Comparison of ENCODE assay signal across 12 cellular contexts in the genomic region with DNA sequence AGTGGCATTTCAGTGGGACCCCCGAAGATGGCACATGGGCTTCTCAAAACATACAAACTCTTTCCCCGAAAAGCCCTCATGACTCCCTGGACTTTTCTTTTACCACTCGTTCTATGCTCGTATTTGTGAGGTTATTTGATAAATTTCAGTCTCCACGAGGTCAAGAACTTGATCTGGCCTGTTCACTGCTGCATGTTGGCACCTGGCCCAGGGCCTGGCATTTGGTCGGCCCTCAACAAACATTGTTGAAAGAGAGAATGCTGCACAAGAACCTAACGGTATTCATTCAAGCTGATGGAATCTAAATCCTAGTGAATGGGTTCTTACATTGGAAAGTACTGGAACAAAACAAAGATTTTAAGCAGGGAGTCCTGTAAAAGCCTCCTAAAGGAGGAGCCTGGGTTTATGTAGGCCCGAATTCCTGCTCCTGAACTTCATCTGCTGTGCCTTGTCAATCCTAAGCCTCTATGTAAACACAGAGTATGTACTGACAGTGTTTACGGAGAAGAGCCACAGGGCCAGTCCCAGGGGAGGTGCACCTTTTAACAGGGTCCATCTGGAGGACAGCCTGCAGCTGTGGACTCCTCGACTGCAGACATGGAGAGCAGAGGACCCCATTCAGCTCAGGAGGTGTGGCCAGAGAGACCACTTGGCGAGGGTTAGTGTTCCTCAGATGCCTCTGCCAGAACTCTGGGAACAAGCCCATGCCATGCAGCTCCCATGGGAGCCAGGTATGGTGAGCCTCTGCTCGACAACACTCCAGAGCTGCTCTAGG. TPM values are rescaled to one million over a fixed set of nuclear protein-coding genes. Genes with fewer than 3 reads are reported as not detected.
DNase-seq lines count a peak whose midpoint lies in the region; ATAC-seq and TF ChIP-seq lines count a peak whose summit lies in the region.
"Had no signal": no experiment of that assay in that cellular context is flagged by ENCODE, and none has a peak within 500 bp of the region (broad histone marks: within the 10 kb centered on the region; RNA-seq: fewer than 3 reads in every experiment).

No MANE protein-coding gene starts in this region.

- POLR2A ChIA-PET in activated CD4-positive, alpha-beta memory T cell treated with anti-CD3 and anti-CD28 coated beads for 36 hours (lab: Charles Lee) = no interaction called here

- intact Hi-C loops in left ventricle myocardium superior (cut with micrococcal nuclease) (no loop called here), spleen (cut with DNase I; ENCODE audit: low total_unique reads) (no loop called here)
- intact Hi-C loops in activated CD4-positive, alpha-beta memory T cell treated with anti-CD3 and anti-CD28 coated beads for 36 hours (cut with micrococcal nuclease) = no loop called here

- H3K27me3 Mint-ChIP-seq in activated CD4-positive, alpha-beta memory T cell treated with anti-CD3 and anti-CD28 coated beads for 36 hours = peaks cover 1% of the 10 kb centered on the region

- TF ChIP-seq CTCF in spleen (IDR thresholded peaks at IDR 0.05 in 8 of 11, conservative IDR thresholded peaks at IDR 0.05 in 3 of 11) (no peak), suprapubic skin (IDR thresholded peaks at IDR 0.05) (no peak), MM.1S (IDR thresholded peaks at IDR 0.05; ENCODE audit: low read length) (no peak)

- no peak overlapping the region for H3K27ac Mint-ChIP-seq in activated CD4-positive, alpha-beta memory T cell treated with anti-CD3 and anti-CD28 coated beads for 36 hours

- no peak overlapping the region for H3K4me2 ChIP-seq in MM.1S (ENCODE audit: low read depth, low read length)

- TF ChIP-seq EP300 in suprapubic skin (IDR thresholded peaks at IDR 0.05) = no peak

- no peaks in the 10 kb centered on the region for H3K9me3 ChIP-seq in spleen
- H3K9me3 ChIP-seq in suprapubic skin = no peaks in the 10 kb centered on the region
- H3K9me3 ChIP-seq in MM.1S (replicated peaks; ENCODE audit: insufficient read depth, low read length) = no peaks in the 10 kb centered on the region

- CTCF ChIA-PET in activated CD4-positive, alpha-beta memory T cell treated with anti-CD3 and anti-CD28 coated beads for 36 hours (lab: Charles Lee) = no interaction called here

- H3K36me3 ChIP-seq in spleen (no peaks in the 10 kb centered on the region), suprapubic skin (no peaks in the 10 kb centered on the region), MM.1S (replicated peaks; ENCODE audit: insufficient read depth, low read length) (no peaks in the 10 kb centered on the region)

- no peak overlapping the region for H3K4me3 Mint-ChIP-seq in activated CD4-positive, alpha-beta memory T cell treated with anti-CD3 and anti-CD28 coated beads for 36 hours

- ATAC-seq in left ventricle myocardium superior = no peak
- ATAC-seq: activated CD4-positive, CD25-positive, alpha-beta regulatory T cell treated with anti-CD3 and anti-CD28 coated beads, Interleukin-2, amount 50 U/mL, for 24 hours had no signal

- 58 to 73% (median 70%) methylated on average over 12 of the region's 12 CpGs for WGBS in spleen, 5 donors
- WGBS in suprapubic skin = 56% methylated on average over 9 of the region's 12 CpGs

- H3K9me2 ChIP-seq in MM.1S (replicated peaks; ENCODE audit: insufficient read depth, low read length) = no peaks in the 10 kb centered on the region

- no peaks in the 10 kb centered on the region for H3K4me1 Mint-ChIP-seq in activated CD4-positive, alpha-beta memory T cell treated with anti-CD3 and anti-CD28 coated beads for 36 hours (ENCODE audit: low read depth)

- H3K4me1 ChIP-seq in spleen (peaks cover 0 to 7% (median 0%) of the 10 kb centered on the region in 6 donors), suprapubic skin (no peaks in the 10 kb centered on the region), MM.1S (ENCODE audit: low read length) (no peaks in the 10 kb centered on the region)

- no peaks in the 10 kb centered on the region for H4K20me1 ChIP-seq in MM.1S (ENCODE audit: insufficient read depth, low read length)

- no peak overlapping the region for H2AFZ ChIP-seq in MM.1S (ENCODE audit: low read length)

- H3K79me2 ChIP-seq in MM.1S (ENCODE audit: low read length) = no peaks in the 10 kb centered on the region

- H3K4me3 ChIP-seq in spleen (no peak overlapping the region), suprapubic skin (no peak overlapping the region), MM.1S (ENCODE audit: low read length) (no peak overlapping the region)

- H3K27ac ChIP-seq in spleen = no peak overlapping the region
- H3K27ac ChIP-seq in suprapubic skin = no peak overlapping the region
- H3K27ac ChIP-seq in MM.1S (ENCODE audit: low read length) = no peak overlapping the region

- H3F3A ChIP-seq in MM.1S (ENCODE audit: insufficient read depth, low read length) = no peaks in the 10 kb centered on the region

- no peak overlapping the region for H3K9ac ChIP-seq in MM.1S (ENCODE audit: low read length)

- no peaks in the 10 kb centered on the region for H3K9me3 Mint-ChIP-seq in activated CD4-positive, alpha-beta memory T cell treated with anti-CD3 and anti-CD28 coated beads for 36 hours

- H3K27me3 ChIP-seq in spleen (replicated peaks in 1 of 7) = no peaks in the 10 kb centered on the region
- no peaks in the 10 kb centered on the region for H3K27me3 ChIP-seq in suprapubic skin
- no peaks in the 10 kb centered on the region for H3K27me3 ChIP-seq in MM.1S (replicated peaks; ENCODE audit: insufficient read depth, low read length)

- H3K36me3 Mint-ChIP-seq in activated CD4-positive, alpha-beta memory T cell treated with anti-CD3 and anti-CD28 coated beads for 36 hours = no peaks in the 10 kb centered on the region

- no peak for TF ChIP-seq POLR2A in spleen (IDR thresholded peaks at IDR 0.05)
- no peak for TF ChIP-seq POLR2A in suprapubic skin (IDR thresholded peaks at IDR 0.05)

- DNase-seq in NCI-H146 (lab: John Stamatoyannopoulos, UW) (peak; percentile 56), NCI-H146 treated with DMSO at 0.1 percent for 48 hours (lab: John Stamatoyannopoulos, UW; ENCODE audit: unreplicated experiment) (no peak), NCI-H524 treated with DMSO at 0.1 percent for 48 hours (lab: John Stamatoyannopoulos, UW) (peak; percentile 72), left ventricle myocardium superior (peak; percentile 65), spleen (peak; percentile 13), suprapubic skin (ENCODE audit: low spot score in 2 of 2) (no peak), MM.1S (no peak)
- no peak for DNase-seq in activated CD4-positive, alpha-beta memory T cell treated with anti-CD3 and anti-CD28 coated beads for 36 hours
- DNase-seq: cortex of kidney, SW 1271 had no signal

RNA-seq across cellular contexts. Expression of a gene that starts 46.9 kb away (rescaled TPM):
- total RNA-seq in left ventricle myocardium superior (0.05 TPM), spleen (1 to 10 TPM in 6 of 7 donors, under 1 TPM in 1; 0.72 to 3.5 (median 1.6) TPM), suprapubic skin (under 1 TPM in 1 of 4 donors, not detected in 3; 0.16 TPM)
- polyA plus RNA-seq in spleen = 1 to 10 TPM in 1 of 3 donors, under 1 TPM in 2; 0.93 to 1.1 (median 0.98) TPM
- total RNA-seq in activated CD4-positive, alpha-beta memory T cell treated with anti-CD3 and anti-CD28 coated beads for 36 hours = not detected
- total RNA-seq: skeletal muscle tissue had no signal

Comparison
In these comparisons a context has a peak if more than half of its experiments do, and no peak if none do; other contexts are left out.
1. DNase-seq: peak in NCI-H146 (single experiment), NCI-H524 treated with DMSO at 0.1 percent for 48 hours (single experiment), left ventricle myocardium superior (single experiment) and spleen (single experiment); none in NCI-H146 treated with DMSO at 0.1 percent for 48 hours (single experiment), suprapubic skin (0 of 2), MM.1S (single experiment) and activated CD4-positive, alpha-beta memory T cell treated with anti-CD3 and anti-CD28 coated beads for 36 hours (single experiment).